ENCODE assay signal across 11 cellular contexts in genomic region chr11:131893103-131893502, GRCh38.
A peak's percentile ranks its signal among the peaks of the same experiment; 100 is the strongest.
DNase-seq lines count a peak whose midpoint lies in the region; ATAC-seq, FAIRE-seq and TF ChIP-seq lines count a peak whose summit lies in the region.
"Had no signal": no experiment of that assay in that cellular context is flagged by ENCODE, and none has a peak within 500 bp of the region (broad histone marks: within the 10 kb centered on the region; RNA-seq: fewer than 3 reads in every experiment).

No MANE protein-coding gene starts in this region.

- no peak for FAIRE-seq in HTR-8/SVneo (lab: Jason Lieb, UNC)

- ATAC-seq in GM18520 (IDR thresholded peaks at IDR 0.05; ENCODE audit: unreplicated experiment) (peak; percentile 93), GM21381 (IDR thresholded peaks at IDR 0.05; ENCODE audit: unreplicated experiment) (peak; percentile 93), HG02970 (IDR thresholded peaks at IDR 0.05; ENCODE audit: low FRiP score, unreplicated experiment) (peak; percentile 94), HG03565 (IDR thresholded peaks at IDR 0.05; ENCODE audit: unreplicated experiment) (peak; percentile 90)
- ATAC-seq: activated CD4-positive, CD25-positive, alpha-beta regulatory T cell treated with anti-CD3 and anti-CD28 coated beads, Interleukin-2, amount 50 U/mL, for 24 hours had no signal

- intact Hi-C loops in lower leg skin (cut with DNase I; ENCODE audit: low total_unique reads), result no loop called here

- DNase-seq in dedifferentiated amniotic fluid mesenchymal stem cell (ENCODE audit: extremely low spot score) (no peak), lower leg skin (ENCODE audit: low spot score in 2 of 2) (no peak), HTR-8/SVneo (ENCODE audit: insufficient read length, low spot score) (no peak), SW480 (ENCODE audit: low spot score) (no peak)
- DNase-seq: CD4-positive, CD25-positive, alpha-beta regulatory T cell; NCI-H1048 had no signal

- 79 to 88% methylated on average over 3 of the region's 3 CpGs for WGBS in lower leg skin, 2 donors

- no peak for TF ChIP-seq CTCF in lower leg skin (IDR thresholded peaks at IDR 0.05)

- no peak for TF ChIP-seq POLR2A in lower leg skin (IDR thresholded peaks at IDR 0.05)

- no peak overlapping the region for H3K4me3 ChIP-seq in lower leg skin (ENCODE audit: low read depth, poor library complexity, severe bottlenecking)
